ENCODE assay signal across 20 cellular contexts in the genomic region with DNA sequence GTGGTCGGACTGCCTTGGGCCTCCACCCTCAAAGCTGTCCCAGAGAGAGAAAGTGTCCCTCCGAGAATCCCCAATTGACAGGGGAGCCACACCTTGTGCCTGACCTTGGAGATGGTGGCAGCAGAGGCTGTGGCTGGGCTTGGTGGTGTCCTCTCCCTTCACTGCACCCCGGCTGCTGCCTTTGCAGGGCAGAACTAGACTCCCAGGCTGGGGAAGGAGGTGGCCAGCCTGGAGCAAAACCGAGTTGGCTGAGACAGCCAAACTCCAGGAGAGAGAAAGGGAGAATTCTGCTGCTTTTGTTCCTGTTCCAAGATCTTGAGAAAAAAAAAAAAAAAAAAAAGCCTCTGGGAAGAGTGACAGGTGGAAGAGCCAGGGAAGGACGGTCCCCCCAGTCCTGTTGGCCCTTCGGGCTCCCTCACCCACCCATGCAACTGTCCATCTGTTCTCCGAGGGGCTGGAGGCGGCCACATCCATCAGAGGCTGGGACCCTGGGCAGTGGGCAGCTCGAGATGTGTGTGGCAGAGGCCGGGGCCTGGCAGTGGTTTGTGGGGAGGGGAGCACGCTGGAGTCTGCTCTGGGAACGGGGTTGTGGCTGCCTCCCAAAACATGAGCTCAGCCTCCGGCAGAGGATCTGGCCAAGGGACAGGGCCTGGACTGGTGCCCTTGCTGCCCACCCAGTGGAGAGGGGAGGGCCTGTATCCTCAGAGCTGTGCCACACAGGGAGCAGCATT. TPM values are rescaled to one million over a fixed set of nuclear protein-coding genes. Genes with fewer than 3 reads are reported as not detected.
DNase-seq lines count a peak whose midpoint lies in the region; ATAC-seq and TF ChIP-seq lines count a peak whose summit lies in the region.
"Had no signal": no experiment of that assay in that cellular context is flagged by ENCODE, and none has a peak within 500 bp of the region (broad histone marks: within the 10 kb centered on the region; RNA-seq: fewer than 3 reads in every experiment).

No MANE protein-coding gene starts in this region.

- no peaks in the 10 kb centered on the region for H3K36me3 Mint-ChIP-seq in central memory CD8-positive, alpha-beta T cell (ENCODE audit: insufficient read depth)
- no peaks in the 10 kb centered on the region for H3K36me3 Mint-ChIP-seq in stimulated activated effector memory CD8-positive, alpha-beta T cell treated with anti-CD3 and anti-CD28 coated beads, Interleukin-12 subunit alpha, Interleukin-12 subunit beta, amount 100 ng/mL, for 72 hours
- H3K36me3 Mint-ChIP-seq: activated naive CD4-positive, alpha-beta T cell treated with anti-CD3 and anti-CD28 coated beads, Interleukin-2, amount 50 U/mL, for 24 hours; natural killer cell treated with Interleukin-12 subunit alpha and Interleukin-12 subunit beta and Interleukin-15 and Interleukin-18, amount 100 ng/mL, for 72 hours had no signal

- H3K27me3 Mint-ChIP-seq in central memory CD8-positive, alpha-beta T cell, result no peaks in the 10 kb centered on the region
- H3K27me3 Mint-ChIP-seq: activated naive CD4-positive, alpha-beta T cell treated with anti-CD3 and anti-CD28 coated beads, Interleukin-2, amount 50 U/mL, for 24 hours; B cell; natural killer cell treated with Interleukin-12 subunit alpha and Interleukin-12 subunit beta and Interleukin-15 and Interleukin-18, amount 100 ng/mL, for 72 hours; stimulated activated naive CD8-positive, alpha-beta T cell treated with anti-CD3 and anti-CD28 coated beads, Interleukin-15, amount 100 ng/mL, for 72 hours had no signal

- no peak for TF ChIP-seq CTCF in left lung (IDR thresholded peaks at IDR 0.05)

- WGBS in HUES64, result 91% methylated on average over 13 of the region's 13 CpGs

- no peaks in the 10 kb centered on the region for H3K27me3 ChIP-seq in HUES64 (ENCODE audit: insufficient read depth, low read length)
- no peaks in the 10 kb centered on the region for H3K27me3 ChIP-seq in left lung
- H3K27me3 ChIP-seq: esophagus muscularis mucosa, hepatocyte had no signal

- H3K27ac Mint-ChIP-seq in central memory CD8-positive, alpha-beta T cell (ENCODE audit: low read depth), result peak overlapping the region; percentile 62
- peak overlapping the region; percentile 32 for H3K27ac Mint-ChIP-seq in stimulated activated effector memory CD8-positive, alpha-beta T cell treated with anti-CD3 and anti-CD28 coated beads, Interleukin-12 subunit alpha, Interleukin-12 subunit beta, amount 100 ng/mL, for 72 hours
- H3K27ac Mint-ChIP-seq: activated naive CD4-positive, alpha-beta T cell treated with anti-CD3 and anti-CD28 coated beads, Interleukin-2, amount 50 U/mL, for 24 hours; B cell; stimulated activated naive CD8-positive, alpha-beta T cell treated with anti-CD3 and anti-CD28 coated beads, Interleukin-15, amount 100 ng/mL, for 72 hours had no signal

- H3K4me3 Mint-ChIP-seq in central memory CD8-positive, alpha-beta T cell, result no peak overlapping the region
- H3K4me3 Mint-ChIP-seq in stimulated activated effector memory CD8-positive, alpha-beta T cell treated with anti-CD3 and anti-CD28 coated beads, Interleukin-12 subunit alpha, Interleukin-12 subunit beta, amount 100 ng/mL, for 72 hours, result no peak overlapping the region
- H3K4me3 Mint-ChIP-seq: activated naive CD4-positive, alpha-beta T cell treated with anti-CD3 and anti-CD28 coated beads, Interleukin-2, amount 50 U/mL, for 24 hours; B cell; natural killer cell treated with Interleukin-12 subunit alpha and Interleukin-12 subunit beta and Interleukin-15 and Interleukin-18, amount 100 ng/mL, for 72 hours; stimulated activated naive CD8-positive, alpha-beta T cell treated with anti-CD3 and anti-CD28 coated beads, Interleukin-15, amount 100 ng/mL, for 72 hours had no signal

- intact Hi-C loops in left lung (cut with DNase I), result no loop called here

- peaks cover 5% of the 10 kb centered on the region for H3K4me1 Mint-ChIP-seq in central memory CD8-positive, alpha-beta T cell
- peaks cover 8% of the 10 kb centered on the region for H3K4me1 Mint-ChIP-seq in stimulated activated effector memory CD8-positive, alpha-beta T cell treated with anti-CD3 and anti-CD28 coated beads, Interleukin-12 subunit alpha, Interleukin-12 subunit beta, amount 100 ng/mL, for 72 hours
- H3K4me1 Mint-ChIP-seq: activated naive CD4-positive, alpha-beta T cell treated with anti-CD3 and anti-CD28 coated beads, Interleukin-2, amount 50 U/mL, for 24 hours had no signal

- H3K27ac ChIP-seq in HUES64 (ENCODE audit: low read depth, low read length), result no peak overlapping the region
- no peak overlapping the region for H3K27ac ChIP-seq in left lung
- H3K27ac ChIP-seq: coronary artery, esophagus muscularis mucosa, hepatocyte, skin epidermis had no signal

- DNase-seq in central memory CD8-positive, alpha-beta T cell (ENCODE audit: low spot score in 2 of 2), result no peak
- DNase-seq in left lung, result no peak
- DNase-seq in stimulated activated effector memory CD8-positive, alpha-beta T cell treated with anti-CD3 and anti-CD28 coated beads, Interleukin-12 subunit alpha, Interleukin-12 subunit beta, amount 100 ng/mL, for 72 hours (ENCODE audit: low spot score in 2 of 2), result no peak
- no peak for DNase-seq in OCI-M2 (lab: John Stamatoyannopoulos, UW; ENCODE audit: unreplicated experiment)
- no peak for DNase-seq in erythroblast (lab: John Stamatoyannopoulos, UW)
- no peak for DNase-seq in HuH-7.5 (ENCODE audit: low spot score)
- DNase-seq: activated CD4-positive, alpha-beta T cell treated with anti-CD3 and anti-CD28 coated beads for 4 hours; NCI-H2029; NCI-H774; stimulated activated naive CD8-positive, alpha-beta T cell treated with anti-CD3 and anti-CD28 coated beads, Interleukin-15, amount 100 ng/mL, for 72 hours had no signal

- no peak for TF ChIP-seq POLR2A in erythroblast (IDR thresholded peaks at IDR 0.05; ENCODE audit: low read length)

- H3K4me3 ChIP-seq in HUES64 (ENCODE audit: low read length), result no peak overlapping the region
- no peak overlapping the region for H3K4me3 ChIP-seq in left lung
- H3K4me3 ChIP-seq: coronary artery, esophagus muscularis mucosa, GM12878, hepatocyte, skin epidermis had no signal

- no peaks in the 10 kb centered on the region for H3K9me3 Mint-ChIP-seq in central memory CD8-positive, alpha-beta T cell
- no peaks in the 10 kb centered on the region for H3K9me3 Mint-ChIP-seq in stimulated activated effector memory CD8-positive, alpha-beta T cell treated with anti-CD3 and anti-CD28 coated beads, Interleukin-12 subunit alpha, Interleukin-12 subunit beta, amount 100 ng/mL, for 72 hours
- H3K9me3 Mint-ChIP-seq: activated naive CD4-positive, alpha-beta T cell treated with anti-CD3 and anti-CD28 coated beads, Interleukin-2, amount 50 U/mL, for 24 hours; natural killer cell treated with Interleukin-12 subunit alpha and Interleukin-12 subunit beta and Interleukin-15 and Interleukin-18, amount 100 ng/mL, for 72 hours; stimulated activated naive CD8-positive, alpha-beta T cell treated with anti-CD3 and anti-CD28 coated beads, Interleukin-15, amount 100 ng/mL, for 72 hours had no signal

- H3K9me3 ChIP-seq in HUES64 (ENCODE audit: insufficient read depth, low read depth, low read length) (no peaks in the 10 kb centered on the region), left lung (no peaks in the 10 kb centered on the region)
- H3K9me3 ChIP-seq: esophagus muscularis mucosa had no signal

- ATAC-seq in central memory CD8-positive, alpha-beta T cell (replicated peaks; ENCODE audit: extremely low read depth, poor library complexity, severe bottlenecking), result no peak
- ATAC-seq in left lung, result peak; percentile 12
- no peak for ATAC-seq in stimulated activated effector memory CD8-positive, alpha-beta T cell treated with anti-CD3 and anti-CD28 coated beads, Interleukin-12 subunit alpha, Interleukin-12 subunit beta, amount 100 ng/mL, for 72 hours
- no peak for ATAC-seq in GM18858 (IDR thresholded peaks at IDR 0.05; ENCODE audit: unreplicated experiment)
- ATAC-seq: GM12878; natural killer cell treated with Interleukin-12 subunit alpha and Interleukin-12 subunit beta and Interleukin-15 and Interleukin-18, amount 100 ng/mL, for 72 hours; stimulated activated naive CD8-positive, alpha-beta T cell treated with anti-CD3 and anti-CD28 coated beads, Interleukin-15, amount 100 ng/mL, for 72 hours had no signal

- H3K36me3 ChIP-seq in HUES64 (ENCODE audit: insufficient read depth, low read length) (no peaks in the 10 kb centered on the region; the same call in 1 of the 2 replicates), left lung (no peaks in the 10 kb centered on the region)

- H3K4me1 ChIP-seq in HUES64 (ENCODE audit: insufficient read depth, low read length) (no peaks in the 10 kb centered on the region), left lung (peaks cover 0 to 5% of the 10 kb centered on the region in 2 donors)

- H3K9ac ChIP-seq in HUES64 (ENCODE audit: low read depth, low read length), result peak overlapping the region; percentile 3; the same call in 1 of the 2 replicates

RNA-seq across cellular contexts. Expression of gene CLIP2, which starts 35.5 kb away (rescaled TPM):
- 12.0 TPM for polyA plus RNA-seq in HUES64 (2013, experiment 1 of 2)
- polyA plus RNA-seq in HUES64 (2013, experiment 2 of 2), result 18.1 TPM
- 10 to 100 TPM; 20.6 to 23.2 TPM for total RNA-seq in left lung
